Comparison of ENCODE assay signal across 2 cellular contexts in the genomic region with DNA sequence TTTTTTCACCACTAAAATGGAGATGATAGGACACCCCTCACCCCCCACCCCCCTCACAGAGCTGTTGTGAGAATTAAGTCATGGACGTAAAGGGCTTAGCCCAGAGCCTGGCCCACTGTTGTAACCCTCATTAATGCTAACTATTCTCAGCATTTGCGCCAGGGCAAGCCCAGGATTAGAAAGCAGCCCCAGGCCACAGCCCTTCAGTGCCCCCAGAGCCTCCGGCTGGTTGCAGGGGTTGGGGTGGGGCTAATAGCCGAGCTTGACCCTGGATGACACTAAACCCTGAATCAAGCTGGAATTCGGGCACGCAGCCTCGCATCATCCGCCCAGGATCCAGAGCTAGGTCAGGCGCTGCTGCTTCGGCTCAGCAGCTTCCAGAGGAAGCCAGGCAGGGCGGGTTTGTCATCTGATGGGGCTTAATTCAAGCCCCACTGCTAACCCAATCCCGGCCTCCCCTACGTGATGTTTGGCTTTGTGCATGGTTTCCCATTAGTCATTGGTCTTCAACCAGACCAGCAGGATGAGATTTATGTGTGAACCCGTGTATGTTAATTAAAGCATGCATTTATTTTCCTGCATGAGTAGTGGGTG.
TF ChIP-seq lines count a peak whose summit lies in the region.

No MANE protein-coding gene starts in this region.

TF ChIP-seq in SK-N-SH, 30 proteins besides CTCF, POLR2A, EP300 and RAD21 (continued from another document):
- TF ChIP-seq EZH2phosphoT487 (IDR thresholded peaks at IDR 0.05; ENCODE audit: borderline replicate concordance, low read depth) (no peak), TEAD4 (IDR thresholded peaks at IDR 0.05; ENCODE audit: borderline replicate concordance, insufficient read depth) (no peak), CHD2 (IDR thresholded peaks at IDR 0.05; ENCODE audit: low read length, partially characterized antibody) (no peak), YY1 (IDR thresholded peaks at IDR 0.05; ENCODE audit: low read depth) (no peak)
- TF ChIP-seq, protein P1, sequence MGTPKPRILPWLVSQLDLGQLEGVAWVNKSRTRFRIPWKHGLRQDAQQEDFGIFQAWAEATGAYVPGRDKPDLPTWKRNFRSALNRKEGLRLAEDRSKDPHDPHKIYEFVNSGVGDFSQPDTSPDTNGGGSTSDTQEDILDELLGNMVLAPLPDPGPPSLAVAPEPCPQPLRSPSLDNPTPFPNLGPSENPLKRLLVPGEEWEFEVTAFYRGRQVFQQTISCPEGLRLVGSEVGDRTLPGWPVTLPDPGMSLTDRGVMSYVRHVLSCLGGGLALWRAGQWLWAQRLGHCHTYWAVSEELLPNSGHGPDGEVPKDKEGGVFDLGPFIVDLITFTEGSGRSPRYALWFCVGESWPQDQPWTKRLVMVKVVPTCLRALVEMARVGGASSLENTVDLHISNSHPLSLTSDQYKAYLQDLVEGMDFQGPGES (IDR thresholded peaks at IDR 0.05; ENCODE audit: low read depth, low read length), result no peak

TF ChIP-seq in SK-N-SH treated with all-trans-retinoic acid at 6 μM for 48 hours, 23 proteins besides CTCF, POLR2A, EP300 and RAD21:
- TF ChIP-seq, protein P2, sequence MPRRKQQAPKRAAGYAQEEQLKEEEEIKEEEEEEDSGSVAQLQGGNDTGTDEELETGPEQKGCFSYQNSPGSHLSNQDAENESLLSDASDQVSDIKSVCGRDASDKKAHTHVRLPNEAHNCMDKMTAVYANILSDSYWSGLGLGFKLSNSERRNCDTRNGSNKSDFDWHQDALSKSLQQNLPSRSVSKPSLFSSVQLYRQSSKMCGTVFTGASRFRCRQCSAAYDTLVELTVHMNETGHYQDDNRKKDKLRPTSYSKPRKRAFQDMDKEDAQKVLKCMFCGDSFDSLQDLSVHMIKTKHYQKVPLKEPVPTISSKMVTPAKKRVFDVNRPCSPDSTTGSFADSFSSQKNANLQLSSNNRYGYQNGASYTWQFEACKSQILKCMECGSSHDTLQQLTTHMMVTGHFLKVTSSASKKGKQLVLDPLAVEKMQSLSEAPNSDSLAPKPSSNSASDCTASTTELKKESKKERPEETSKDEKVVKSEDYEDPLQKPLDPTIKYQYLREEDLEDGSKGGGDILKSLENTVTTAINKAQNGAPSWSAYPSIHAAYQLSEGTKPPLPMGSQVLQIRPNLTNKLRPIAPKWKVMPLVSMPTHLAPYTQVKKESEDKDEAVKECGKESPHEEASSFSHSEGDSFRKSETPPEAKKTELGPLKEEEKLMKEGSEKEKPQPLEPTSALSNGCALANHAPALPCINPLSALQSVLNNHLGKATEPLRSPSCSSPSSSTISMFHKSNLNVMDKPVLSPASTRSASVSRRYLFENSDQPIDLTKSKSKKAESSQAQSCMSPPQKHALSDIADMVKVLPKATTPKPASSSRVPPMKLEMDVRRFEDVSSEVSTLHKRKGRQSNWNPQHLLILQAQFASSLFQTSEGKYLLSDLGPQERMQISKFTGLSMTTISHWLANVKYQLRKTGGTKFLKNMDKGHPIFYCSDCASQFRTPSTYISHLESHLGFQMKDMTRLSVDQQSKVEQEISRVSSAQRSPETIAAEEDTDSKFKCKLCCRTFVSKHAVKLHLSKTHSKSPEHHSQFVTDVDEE (CRISPR knock-in tag; IDR thresholded peaks at IDR 0.05), result no peak
- TF ChIP-seq GLIS3 (CRISPR knock-in tag; IDR thresholded peaks at IDR 0.05) (no peak), SNAI2 (CRISPR knock-in tag; IDR thresholded peaks at IDR 0.05) (no peak), ZNF8 (CRISPR knock-in tag; IDR thresholded peaks at IDR 0.05) (no peak), ZFP3 (CRISPR knock-in tag; IDR thresholded peaks at IDR 0.05) (no peak), CSDC2 (CRISPR knock-in tag; IDR thresholded peaks at IDR 0.05) (no peak), ARNTL (CRISPR knock-in tag; IDR thresholded peaks at IDR 0.05; ENCODE audit: borderline replicate concordance, low read depth) (no peak), TOX (CRISPR knock-in tag; IDR thresholded peaks at IDR 0.05; ENCODE audit: borderline replicate concordance) (no peak), ISL1 (CRISPR knock-in tag; IDR thresholded peaks at IDR 0.05) (no peak), BACH2 (CRISPR knock-in tag; IDR thresholded peaks at IDR 0.05; ENCODE audit: borderline replicate concordance) (no peak)
- TF ChIP-seq, protein P3, sequence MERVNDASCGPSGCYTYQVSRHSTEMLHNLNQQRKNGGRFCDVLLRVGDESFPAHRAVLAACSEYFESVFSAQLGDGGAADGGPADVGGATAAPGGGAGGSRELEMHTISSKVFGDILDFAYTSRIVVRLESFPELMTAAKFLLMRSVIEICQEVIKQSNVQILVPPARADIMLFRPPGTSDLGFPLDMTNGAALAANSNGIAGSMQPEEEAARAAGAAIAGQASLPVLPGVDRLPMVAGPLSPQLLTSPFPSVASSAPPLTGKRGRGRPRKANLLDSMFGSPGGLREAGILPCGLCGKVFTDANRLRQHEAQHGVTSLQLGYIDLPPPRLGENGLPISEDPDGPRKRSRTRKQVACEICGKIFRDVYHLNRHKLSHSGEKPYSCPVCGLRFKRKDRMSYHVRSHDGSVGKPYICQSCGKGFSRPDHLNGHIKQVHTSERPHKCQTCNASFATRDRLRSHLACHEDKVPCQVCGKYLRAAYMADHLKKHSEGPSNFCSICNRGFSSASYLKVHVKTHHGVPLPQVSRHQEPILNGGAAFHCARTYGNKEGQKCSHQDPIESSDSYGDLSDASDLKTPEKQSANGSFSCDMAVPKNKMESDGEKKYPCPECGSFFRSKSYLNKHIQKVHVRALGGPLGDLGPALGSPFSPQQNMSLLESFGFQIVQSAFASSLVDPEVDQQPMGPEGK (CRISPR knock-in tag; IDR thresholded peaks at IDR 0.05; ENCODE audit: borderline replicate concordance), result no peak
